ENCODE assay signal across 11 cellular contexts in the genomic region with DNA sequence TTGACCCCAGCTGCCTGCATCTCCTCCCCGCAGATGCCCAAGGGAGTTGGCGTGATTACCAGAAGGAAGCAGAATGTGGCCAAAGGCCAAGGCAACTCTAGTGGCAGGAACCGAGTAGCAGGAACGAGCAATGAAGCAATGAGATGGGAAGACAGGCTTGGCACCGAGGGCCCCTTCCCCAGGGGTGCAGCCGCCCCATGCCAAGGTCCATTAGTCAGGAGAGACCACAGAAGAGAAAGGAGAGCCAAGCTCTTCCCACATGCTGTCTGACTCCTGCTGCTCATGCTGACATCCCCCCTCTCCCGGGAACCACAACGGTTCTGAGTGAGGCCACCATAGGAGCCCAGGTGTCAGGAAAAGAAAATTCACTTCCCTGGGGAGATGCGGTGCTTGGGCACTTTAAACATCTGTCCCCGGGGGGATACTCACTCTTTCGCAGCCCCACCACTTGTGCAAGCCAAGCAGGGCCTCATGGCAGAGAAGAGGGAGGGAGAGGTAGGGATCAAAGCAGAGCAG.
DNase-seq lines count a peak whose midpoint lies in the region; ATAC-seq and TF ChIP-seq lines count a peak whose summit lies in the region.
"Had no signal": no experiment of that assay in that cellular context is flagged by ENCODE, and none has a peak within 500 bp of the region (broad histone marks: within the 10 kb centered on the region; RNA-seq: fewer than 3 reads in every experiment).

No MANE protein-coding gene starts in this region.

- H3K27ac Mint-ChIP-seq in mesothelial cell of epicardium (no peak overlapping the region), Calu3 (ENCODE audit: unreplicated experiment) (no peak overlapping the region)
- H3K27ac Mint-ChIP-seq: CD4-positive, alpha-beta T cell had no signal

- no peaks in the 10 kb centered on the region for H3K9me3 Mint-ChIP-seq in mesothelial cell of epicardium
- no peaks in the 10 kb centered on the region for H3K9me3 Mint-ChIP-seq in Calu3 (ENCODE audit: low read depth, unreplicated experiment)
- H3K9me3 Mint-ChIP-seq: CD4-positive, alpha-beta T cell had no signal

- H3K4me3 ChIP-seq in ACC112 (ENCODE audit: low read depth, low read length) = no peak overlapping the region
- no peak overlapping the region for H3K4me3 ChIP-seq in NB4 (ENCODE audit: low read depth, low read length)
- H3K4me3 ChIP-seq in body of pancreas = no peak overlapping the region

- no TSS peak for BruUV-seq in Calu3 (replicated peaks; lab: Mats Ljungman, UMichigan)

- no peaks in the 10 kb centered on the region for H3K79me2 ChIP-seq in ACC112 (ENCODE audit: control insufficient read depth, insufficient read depth, low read length, unreplicated experiment)

- H2AFZ ChIP-seq in ACC112 (ENCODE audit: low read length, unreplicated experiment) = no peak overlapping the region

- no peak overlapping the region for H3K4me3 Mint-ChIP-seq in mesothelial cell of epicardium
- H3K4me3 Mint-ChIP-seq in Calu3 (ENCODE audit: low read depth, unreplicated experiment) = no peak overlapping the region
- H3K4me3 Mint-ChIP-seq: CD4-positive, alpha-beta T cell had no signal

- CTCF ChIA-PET in Calu3 (lab: Charles Lee) = interaction anchor here (2.7 to 3.3 kb wide), 2 partner anchors 11 to 147 kb away, joined by 11 to 44 read pairs; no protein-coding TSS in a partner anchor

- H3K4me1 Mint-ChIP-seq in mesothelial cell of epicardium = no peaks in the 10 kb centered on the region
- peaks cover 20% of the 10 kb centered on the region for H3K4me1 Mint-ChIP-seq in Calu3 (ENCODE audit: low read depth, unreplicated experiment)

- H3K27me3 Mint-ChIP-seq in mesothelial cell of epicardium (ENCODE audit: low read depth) = no peaks in the 10 kb centered on the region
- no peaks in the 10 kb centered on the region for H3K27me3 Mint-ChIP-seq in Calu3 (ENCODE audit: unreplicated experiment)
- H3K27me3 Mint-ChIP-seq: CD4-positive, alpha-beta T cell had no signal

- H3K36me3 ChIP-seq in ACC112 (ENCODE audit: insufficient read depth, low read length) (no peaks in the 10 kb centered on the region; the same call in 1 of the 2 replicates), body of pancreas (replicated peaks in 1 of 2; ENCODE audit: insufficient read depth in 1 of 2, low read depth in 2 of 2) (peaks cover 0 to 2% of the 10 kb centered on the region in 2 donors)

- H3K9me3 ChIP-seq in body of pancreas = no peaks in the 10 kb centered on the region

- H3K27ac ChIP-seq in ACC112 (ENCODE audit: low read depth, low read length) = peak overlapping the region; percentile 27; the same call in 1 of the 2 replicates
- peak overlapping the region; percentile 6 to 62 (median 30) for H3K27ac ChIP-seq in body of pancreas
- peak overlapping the region; percentile 19 for H3K27ac ChIP-seq in layer of hippocampus (ENCODE audit: low read depth, low read length)

- H3K27me3 ChIP-seq in ACC112 (ENCODE audit: insufficient read depth, low read length) (no peaks in the 10 kb centered on the region), body of pancreas (no peaks in the 10 kb centered on the region), layer of hippocampus (ENCODE audit: control insufficient read depth, insufficient read depth, low read length) (no peaks in the 10 kb centered on the region)

- ATAC-seq in body of pancreas (no peak), HG03095 (IDR thresholded peaks at IDR 0.05; ENCODE audit: unreplicated experiment) (no peak), GM21825 (IDR thresholded peaks at IDR 0.05; ENCODE audit: unreplicated experiment) (no peak)

- intact Hi-C loops in body of pancreas (cut with DNase I) = loop anchor here (5.0 kb wide), 1 partner anchor 151 kb away; no protein-coding TSS in a partner anchor
- intact Hi-C loops in Calu3 (cut with micrococcal nuclease; ENCODE audit: unreplicated experiment) = loop anchor here (10.0 kb wide), 1 partner anchor 388 kb away; the partner anchor contains the start of genes NEK8 and TLCD1

- H3K4me1 ChIP-seq in ACC112 (ENCODE audit: control insufficient read depth, insufficient read depth, low read length, unreplicated experiment) (peaks cover 30% of the 10 kb centered on the region), body of pancreas (peaks cover 52% of the 10 kb centered on the region)

- 54 to 58% methylated on average over 11 of the region's 11 CpGs for WGBS in body of pancreas, 2 donors

- TF ChIP-seq POLR2A in NB4 (IDR thresholded peaks at IDR 0.05; ENCODE audit: extremely low read depth, insufficient read length) (no peak), body of pancreas (IDR thresholded peaks at IDR 0.05) (no peak)

- peaks cover 15% of the 10 kb centered on the region for H3K36me3 Mint-ChIP-seq in mesothelial cell of epicardium
- peaks cover 22% of the 10 kb centered on the region for H3K36me3 Mint-ChIP-seq in Calu3 (ENCODE audit: insufficient read depth, unreplicated experiment)

- DNase-seq in NB4 (ENCODE audit: low read depth) = peak; percentile 82
- DNase-seq in body of pancreas = peak; percentile 34 to 53 (median 48)
- no peak for DNase-seq in mesothelial cell of epicardium (ENCODE audit: low spot score in 2 of 2, unreplicated experiment in 2 of 2)
- DNase-seq in Calu3 = no peak
- DNase-seq: CD4-positive, alpha-beta T cell; central memory CD4-positive, alpha-beta T cell; NCI-H2029 treated with DMSO at 0.1 percent for 48 hours had no signal

- no peak for TF ChIP-seq CTCF in NB4 (IDR thresholded peaks at IDR 0.05; ENCODE audit: low read depth, low read length)
- TF ChIP-seq CTCF in body of pancreas (IDR thresholded peaks at IDR 0.05) = no peak
- TF ChIP-seq CTCF in mesothelial cell of epicardium (IDR thresholded peaks at IDR 0.05; ENCODE audit: unreplicated experiment) = no peak
- TF ChIP-seq CTCF in Calu3 (IDR thresholded peaks at IDR 0.05; ENCODE audit: unreplicated experiment) = no peak

Comparison
In these comparisons a context has a peak if more than half of its experiments do, and no peak if none do; other contexts are left out.
1. DNase-seq: peak in NB4 (single experiment) and body of pancreas (4 of 4); none in mesothelial cell of epicardium (0 of 2) and Calu3 (single experiment).
2. Peak in every context shown above with its lines, with median percentiles within 50 percentile points of each other: H3K27ac ChIP-seq.